ENCODE assay signal across 20 cellular contexts in genomic region chr4:152448038-152448437, GRCh38.
"Had no signal": no experiment of that assay in that cellular context is flagged by ENCODE, and none has a peak within 500 bp of the region (broad histone marks: within the 10 kb centered on the region; RNA-seq: fewer than 3 reads in every experiment).

No MANE protein-coding gene starts in this region.

- H3K9me3 Mint-ChIP-seq: activated naive CD4-positive, alpha-beta T cell treated with anti-CD3 and anti-CD28 coated beads, Interleukin-2, amount 50 U/mL, for 24 hours; activated T-cell treated with anti-CD3 and anti-CD28 coated beads, Interleukin-2, amount 50 U/mL, for 72 hours; central memory CD8-positive, alpha-beta T cell; nephron; stimulated activated naive B cell treated with anti-CD40 and anti-IgM and Interleukin-4, amounts not matched to agents 10 μg/mL and 1 μg/mL and 100 μg/mL, for 72 hours had no signal

- ATAC-seq: activated T-cell treated with anti-CD3 and anti-CD28 coated beads, Interleukin-2, amount 50 U/mL, for 72 hours; gastrocnemius medialis; stimulated activated naive B cell treated with anti-CD40 and anti-IgM and Interleukin-4, amounts not matched to agents 10 μg/mL and 1 μg/mL and 100 μg/mL, for 72 hours had no signal

- H3K4me3 ChIP-seq: ascending aorta, coronary artery, gastrocnemius medialis, lung, thoracic aorta had no signal

- H3K9me3 ChIP-seq: ascending aorta, gastrocnemius medialis, thoracic aorta had no signal

- DNase-seq: activated CD4-positive, alpha-beta T cell treated with anti-CD3 and anti-CD28 coated beads for 1 hour; activated CD4-positive, alpha-beta T cell treated with anti-CD3 and anti-CD28 coated beads, Interleukin-2, amount 50 U/mL, for 4 hours; activated effector memory CD4-positive, alpha-beta T cell treated with anti-CD3 and anti-CD28 coated beads, Interleukin-2, amount 50 U/mL, for 16 hours; activated T-cell treated with anti-CD3 and anti-CD28 coated beads, Interleukin-2, amount 50 U/mL, for 72 hours; erythroblast; gastrocnemius medialis; head of caudate nucleus; midbrain; nucleus accumbens; posterior cingulate gyrus; retina; stimulated activated naive B cell treated with anti-CD40 and anti-IgM and Interleukin-4, amounts not matched to agents 10 μg/mL and 1 μg/mL and 100 μg/mL, for 72 hours; T1000 had no signal

- H3K27me3 Mint-ChIP-seq: activated naive CD4-positive, alpha-beta T cell treated with anti-CD3 and anti-CD28 coated beads, Interleukin-2, amount 50 U/mL, for 24 hours; central memory CD8-positive, alpha-beta T cell; stimulated activated naive B cell treated with anti-CD40 and anti-IgM and Interleukin-4, amounts not matched to agents 10 μg/mL and 1 μg/mL and 100 μg/mL, for 72 hours had no signal

- H3K4me3 Mint-ChIP-seq: activated naive CD4-positive, alpha-beta T cell treated with anti-CD3 and anti-CD28 coated beads, Interleukin-2, amount 50 U/mL, for 24 hours; activated T-cell treated with anti-CD3 and anti-CD28 coated beads, Interleukin-2, amount 50 U/mL, for 72 hours; central memory CD8-positive, alpha-beta T cell; nephron; stimulated activated naive B cell treated with anti-CD40 and anti-IgM and Interleukin-4, amounts not matched to agents 10 μg/mL and 1 μg/mL and 100 μg/mL, for 72 hours had no signal

- H3K36me3 ChIP-seq: ascending aorta, gastrocnemius medialis, thoracic aorta had no signal

- H3K4me1 Mint-ChIP-seq: nephron had no signal

- H3K27ac ChIP-seq: ascending aorta, coronary artery, gastrocnemius medialis, thoracic aorta had no signal

- H3K27ac Mint-ChIP-seq: activated naive CD4-positive, alpha-beta T cell treated with anti-CD3 and anti-CD28 coated beads, Interleukin-2, amount 50 U/mL, for 24 hours; activated T-cell treated with anti-CD3 and anti-CD28 coated beads, Interleukin-2, amount 50 U/mL, for 72 hours; nephron; stimulated activated naive B cell treated with anti-CD40 and anti-IgM and Interleukin-4, amounts not matched to agents 10 μg/mL and 1 μg/mL and 100 μg/mL, for 72 hours had no signal

- H3K4me1 ChIP-seq: ascending aorta had no signal

- H3K27me3 ChIP-seq: ascending aorta, gastrocnemius medialis had no signal
